Comparison of ENCODE assay signal across 8 cellular contexts in genomic region chr15:58988011-58988785, GRCh38. TPM values are rescaled to one million over a fixed set of nuclear protein-coding genes. Genes with fewer than 3 reads are reported as not detected.
DNase-seq lines count a peak whose midpoint lies in the region; ATAC-seq, FAIRE-seq and TF ChIP-seq lines count a peak whose summit lies in the region.

No MANE protein-coding gene starts in this region.

- peaks cover 5 to 9% of the 10 kb centered on the region in 2 donors for H3K4me1 ChIP-seq in kidney (ENCODE audit: control insufficient read depth in 1 of 2, insufficient read depth in 1 of 2, low read depth in 1 of 2, low read length in 2 of 2)

- H3K9ac ChIP-seq in kidney (ENCODE audit: low read length in 2 of 2) = peak overlapping the region; percentile 84 to 95

- peaks cover 40% of the 10 kb centered on the region for H3K4me1 Mint-ChIP-seq in WTC11
- H3K4me1 Mint-ChIP-seq in central memory CD8-positive, alpha-beta T cell = peaks cover 46% of the 10 kb centered on the region

- peak; percentile 50 for ATAC-seq in HG02610 (IDR thresholded peaks at IDR 0.05; ENCODE audit: unreplicated experiment)
- ATAC-seq in WTC11 = peak; percentile 74
- peak; percentile 29 for ATAC-seq in central memory CD8-positive, alpha-beta T cell (replicated peaks; ENCODE audit: extremely low read depth, poor library complexity, severe bottlenecking)

- DNase-seq in DMS 273 (lab: John Stamatoyannopoulos, UW; ENCODE audit: unreplicated experiment) (peak; percentile 63), DMS 273 treated with DMSO at 0.1 percent for 48 hours (lab: John Stamatoyannopoulos, UW) (no peak), NCI-H1092 treated with DMSO at 0.1 percent for 48 hours (lab: John Stamatoyannopoulos, UW) (peak; percentile 11), WTC11 (ENCODE audit: low spot score) (peak; percentile 74), kidney (peak; percentile 91)
- DNase-seq in central memory CD8-positive, alpha-beta T cell (ENCODE audit: low spot score in 2 of 2) = peak in 1 of 2 donors; percentile 17
- peak; percentile 29 to 30 for DNase-seq in stimulated activated CD4-positive, alpha-beta T cell treated with anti-CD3 and anti-CD28 coated beads, Interleukin-15, amount 100 ng/mL, for 48 hours (ENCODE audit: low read depth in 2 of 2)

- POLR2A ChIA-PET in WTC11 (lab: Charles Lee) = no interaction called here

- TF ChIP-seq CTCF in WTC11 (IDR thresholded peaks at IDR 0.05) (no peak), kidney (IDR thresholded peaks at IDR 0.05; ENCODE audit: borderline replicate concordance, extremely low read depth, insufficient read depth) (no peak)

- no peaks in the 10 kb centered on the region for H3K9me3 Mint-ChIP-seq in WTC11
- no peaks in the 10 kb centered on the region for H3K9me3 Mint-ChIP-seq in central memory CD8-positive, alpha-beta T cell

- H3K4me3 Mint-ChIP-seq in WTC11 = peak overlapping the region; percentile 97
- peak overlapping the region; percentile 92 for H3K4me3 Mint-ChIP-seq in central memory CD8-positive, alpha-beta T cell

- peaks cover 0 to 3% of the 10 kb centered on the region in 2 donors for H3K36me3 ChIP-seq in kidney (ENCODE audit: control insufficient read depth in 1 of 2, insufficient read depth in 2 of 2, low read length in 2 of 2)

- no peaks in the 10 kb centered on the region; the same call in 1 of the 2 replicates for H3K27me3 Mint-ChIP-seq in WTC11 (ENCODE audit: low read depth)
- H3K27me3 Mint-ChIP-seq in central memory CD8-positive, alpha-beta T cell = no peaks in the 10 kb centered on the region

- H3K27ac Mint-ChIP-seq in WTC11 = peak overlapping the region; percentile 61
- H3K27ac Mint-ChIP-seq in central memory CD8-positive, alpha-beta T cell (ENCODE audit: low read depth) = peak overlapping the region; percentile 96

- peaks cover 12% of the 10 kb centered on the region for H3K36me3 Mint-ChIP-seq in WTC11
- H3K36me3 Mint-ChIP-seq in central memory CD8-positive, alpha-beta T cell (ENCODE audit: insufficient read depth) = peaks cover 14% of the 10 kb centered on the region

- FAIRE-seq in kidney (lab: Jason Lieb, UNC) = no peak

- CTCF ChIA-PET in WTC11 (lab: Charles Lee) = no interaction called here

- H3K27ac ChIP-seq in kidney (ENCODE audit: low read depth in 2 of 2, low read length in 2 of 2) = peak overlapping the region; percentile 94 to 97

- no peaks in the 10 kb centered on the region for H3K9me3 ChIP-seq in kidney (ENCODE audit: control insufficient read depth in 1 of 2, low read length in 2 of 2)

- intact Hi-C loops in kidney (cut with DNase I) = no loop called here

- peak overlapping the region; percentile 72 to 96 for H3K4me3 ChIP-seq in kidney (ENCODE audit: low read length in 2 of 2)

TF ChIP-seq in WTC11, 78 proteins besides CTCF, POLR2A, EP300 and RAD21:
- TF ChIP-seq TEAD4 (CRISPR knock-in tag; IDR thresholded peaks at IDR 0.05) (no peak), E2F5 (CRISPR knock-in tag; IDR thresholded peaks at IDR 0.05) (0 out of 2 replicates have a peak, but pooled peaks have one; percentile 22)

RNA-seq across cellular contexts. Expression of gene RNF111, which starts 0.7 kb away (rescaled TPM):
- total RNA-seq in WTC11 (2021) (22.4 to 22.6 TPM (median 22.6 TPM) in 3 replicates), kidney (33.0 TPM)
- 8.7 TPM for polyA plus RNA-seq in kidney (ENCODE audit: insufficient read depth, low read depth, low replicate concordance)

RNA-seq across cellular contexts. Expression of gene SLTM, which starts 54.7 kb away (rescaled TPM):
- total RNA-seq in WTC11 (2021) (106 to 126 TPM (median 107 TPM) in 3 replicates), kidney (93.5 TPM)
- polyA plus RNA-seq in kidney (ENCODE audit: insufficient read depth, low read depth, low replicate concordance) = 30.5 TPM
